Comparison of ENCODE assay signal across 9 cellular contexts in genomic region chr11:55942785-55943392, GRCh38. TPM values are rescaled to one million over a fixed set of nuclear protein-coding genes. Genes with fewer than 3 reads are reported as not detected.
DNase-seq lines count a peak whose midpoint lies in the region; ATAC-seq and TF ChIP-seq lines count a peak whose summit lies in the region.
"Had no signal": no experiment of that assay in that cellular context is flagged by ENCODE, and none has a peak within 500 bp of the region (broad histone marks: within the 10 kb centered on the region; RNA-seq: fewer than 3 reads in every experiment).

No MANE protein-coding gene starts in this region.

- POLR2A ChIA-PET in PC-3 (lab: Charles Lee; ENCODE audit: unreplicated experiment), result no interaction called here

- H3K9me2 ChIP-seq in PC-3 (replicated peaks; ENCODE audit: low read length), result no peaks in the 10 kb centered on the region

- no peaks in the 10 kb centered on the region for H3K4me1 ChIP-seq in PC-3 (ENCODE audit: insufficient read depth, low read length)
- no peaks in the 10 kb centered on the region for H3K4me1 ChIP-seq in left lung

- ATAC-seq in HG02884 (IDR thresholded peaks at IDR 0.05; ENCODE audit: unreplicated experiment) (peak; percentile 59), PC-3 (no peak; the same call in 1 of the 2 replicates), GM19324 (IDR thresholded peaks at IDR 0.05; ENCODE audit: low FRiP score, unreplicated experiment) (no peak), left lung (no peak), Right ventricle myocardium inferior (no peak)

- CTCF ChIA-PET in PC-3 (lab: Charles Lee), result no interaction called here

- H3K27ac ChIP-seq in PC-3 (ENCODE audit: low read length) (no peak overlapping the region), left lung (no peak overlapping the region)

- H3K4me3 ChIP-seq in PC-3 (ENCODE audit: low read length), result no peak overlapping the region
- no peak overlapping the region for H3K4me3 ChIP-seq in left lung

- no peaks in the 10 kb centered on the region for H4K20me1 ChIP-seq in PC-3 (ENCODE audit: low read length)

- H3K9ac ChIP-seq in PC-3 (ENCODE audit: low read length), result no peak overlapping the region

- no peak overlapping the region for H2AFZ ChIP-seq in PC-3 (ENCODE audit: low read length)

- H3K79me2 ChIP-seq in PC-3 (ENCODE audit: low read length), result no peaks in the 10 kb centered on the region

- no peaks in the 10 kb centered on the region for H3K9me3 ChIP-seq in PC-3 (ENCODE audit: low read length)
- no peaks in the 10 kb centered on the region for H3K9me3 ChIP-seq in left lung

- no peak overlapping the region for H3K4me2 ChIP-seq in PC-3 (ENCODE audit: low read length)

- no peaks in the 10 kb centered on the region for H3F3A ChIP-seq in PC-3 (ENCODE audit: low read length, unreplicated experiment)

- no peaks in the 10 kb centered on the region for H3K36me3 ChIP-seq in PC-3 (ENCODE audit: low read depth, low read length)
- H3K36me3 ChIP-seq in left lung, result no peaks in the 10 kb centered on the region

- intact Hi-C loops in PC-3 (cut with micrococcal nuclease), result loop anchor here (5.0 kb wide), 1 partner anchor 679 kb away; no protein-coding TSS in a partner anchor
- intact Hi-C loops in left lung (cut with DNase I), result loop anchor here in 1 of 2 donors (10.0 kb wide), 1 partner anchor 842 kb away; no protein-coding TSS in a partner anchor
- intact Hi-C loops in Right ventricle myocardium inferior (cut with DNase I), result loop anchor here (10.0 kb wide), 1 partner anchor 842 kb away; no protein-coding TSS in a partner anchor

- no TSS peak for BruUV-seq in PC-3 (replicated peaks; lab: Mats Ljungman, UMichigan)

- TF ChIP-seq CTCF in PC-3 (conservative IDR thresholded peaks at IDR 0.05; ENCODE audit: low read depth, low read length), result peak; percentile 77
- peak in 1 of 2 donors; percentile 32 for TF ChIP-seq CTCF in left lung (IDR thresholded peaks at IDR 0.05)

- peak; percentile 13 for DNase-seq in EH (ENCODE audit: low read depth)
- DNase-seq in PC-3, result peak; percentile 77
- peak; percentile 43 for DNase-seq in globus pallidus (ENCODE audit: low spot score)
- DNase-seq in UCSD-AML1 (lab: John Stamatoyannopoulos, UW; ENCODE audit: unreplicated experiment), result no peak
- no peak for DNase-seq in left lung
- DNase-seq in Right ventricle myocardium inferior (ENCODE audit: missing footprints), result no peak

- peaks cover 22% of the 10 kb centered on the region; the same call in 1 of the 2 replicates for H3K27me3 ChIP-seq in PC-3 (ENCODE audit: low read length)
- H3K27me3 ChIP-seq in left lung, result no peaks in the 10 kb centered on the region

RNA-seq across cellular contexts. Expression of gene OR5I1, which starts 6.7 kb away (rescaled TPM):
- total RNA-seq in PC-3 (2014; rRNA removed) (not detected in 2 replicates), left lung (not detected), Right ventricle myocardium inferior (not detected)
- total RNA-seq: mononuclear cell had no signal

RNA-seq across cellular contexts. Expression of gene OR10AG1, which starts 26.9 kb away (rescaled TPM):
- total RNA-seq in PC-3 (2014; rRNA removed) (not detected in 2 replicates), left lung (not detected), Right ventricle myocardium inferior (not detected)
- total RNA-seq: mononuclear cell had no signal

RNA-seq across cellular contexts. Expression of gene OR5W2, which starts 28.5 kb away (rescaled TPM):
- total RNA-seq in PC-3 (2014; rRNA removed), result not detected in 2 replicates
- total RNA-seq in left lung, result not detected
- not detected for total RNA-seq in Right ventricle myocardium inferior
- total RNA-seq: mononuclear cell had no signal

RNA-seq across cellular contexts. Expression of gene OR5F1, which starts 51.5 kb away (rescaled TPM):
- not detected in 2 replicates for total RNA-seq in PC-3 (2014; rRNA removed)
- total RNA-seq in left lung, result not detected
- not detected for total RNA-seq in Right ventricle myocardium inferior
- total RNA-seq: mononuclear cell had no signal

RNA-seq across cellular contexts. Expression of gene TRIM51, which starts 59.8 kb away (rescaled TPM):
- not detected in 2 replicates for total RNA-seq in PC-3 (2014; rRNA removed)
- not detected for total RNA-seq in left lung
- total RNA-seq in Right ventricle myocardium inferior, result not detected
- total RNA-seq: mononuclear cell had no signal

Comparison
In these comparisons a context has a peak if more than half of its experiments do, and no peak if none do; other contexts are left out.
1. DNase-seq: peak in EH (single experiment), PC-3 (single experiment) and globus pallidus (single experiment); none in UCSD-AML1 (single experiment), left lung (0 of 2) and Right ventricle myocardium inferior (single experiment).